Comparison of ENCODE assay signal across 8 cellular contexts in the genomic region with DNA sequence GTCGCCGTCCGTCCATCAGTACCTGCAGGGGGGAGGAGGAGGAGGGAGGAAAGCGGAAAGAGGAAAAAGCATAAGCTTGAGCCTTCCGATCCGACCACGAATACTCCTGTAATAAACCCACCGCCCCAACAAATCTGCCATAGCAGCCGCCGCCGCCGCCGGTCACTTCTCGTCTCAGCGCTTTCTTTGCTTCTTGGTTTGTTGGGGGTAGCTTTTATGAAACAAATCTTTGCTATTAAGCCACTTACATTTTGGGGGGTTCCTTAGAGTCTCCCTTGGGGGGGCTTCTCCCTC. TPM values are rescaled to one million over a fixed set of nuclear protein-coding genes. Genes with fewer than 3 reads are reported as not detected.
A peak's percentile ranks its signal among the peaks of the same experiment; 100 is the strongest.
DNase-seq lines count a peak whose midpoint lies in the region; ATAC-seq and TF ChIP-seq lines count a peak whose summit lies in the region.

No MANE protein-coding gene starts in this region.

- peaks cover 20% of the 10 kb centered on the region for H3K4me1 Mint-ChIP-seq in stimulated activated naive CD8-positive, alpha-beta T cell treated with anti-CD3 and anti-CD28 coated beads, Interleukin-15, Interleukin-2, amounts not matched to agents 100 ng/mL and 50 ng/mL, for 24 hours (ENCODE audit: low read depth)
- H3K4me1 Mint-ChIP-seq in activated CD8-positive, alpha-beta T cell treated with anti-CD3 and anti-CD28 coated beads, Interleukin-2, amount 10 ng/mL, durations not matched to agents 7 days and 5 days (ENCODE audit: low read depth): peaks cover 19% of the 10 kb centered on the region

- POLR2A ChIA-PET in activated CD8-positive, alpha-beta T cell treated with anti-CD3 and anti-CD28 coated beads, Interleukin-2, amount 10 ng/mL, durations not matched to agents 7 days and 5 days (lab: Charles Lee): no interaction called here

- no peak for ATAC-seq in stimulated activated naive CD8-positive, alpha-beta T cell treated with anti-CD3 and anti-CD28 coated beads, Interleukin-15, Interleukin-2, amounts not matched to agents 100 U/mL and 50 U/mL, for 24 hours
- no peak for ATAC-seq in activated CD8-positive, alpha-beta T cell treated with anti-CD3 and anti-CD28 coated beads, Interleukin-2, amount 10 ng/mL, durations not matched to agents 7 days and 5 days
- ATAC-seq in right lobe of liver (no peak), HG03139 (IDR thresholded peaks at IDR 0.05; ENCODE audit: unreplicated experiment) (no peak), omental fat pad (ENCODE audit: low FRiP score) (no peak)

- CTCF ChIA-PET in activated CD8-positive, alpha-beta T cell treated with anti-CD3 and anti-CD28 coated beads, Interleukin-2, amount 10 ng/mL, durations not matched to agents 7 days and 5 days (lab: Charles Lee): interaction anchor here (0.7 to 1.2 kb wide), 3 partner anchors 63 to 292 kb away, joined by 3 read pairs; no protein-coding TSS in a partner anchor

- intact Hi-C loops in right lobe of liver (cut with DNase I) (loop anchor here in 1 of 2 donors (5.0 kb wide), 1 partner anchor 142 kb away; no protein-coding TSS in a partner anchor), uterus (cut with DNase I; ENCODE audit: low total_unique reads) (no loop called here)

- no peaks in the 10 kb centered on the region for H3K36me3 ChIP-seq in right lobe of liver
- H3K36me3 ChIP-seq in uterus: no peaks in the 10 kb centered on the region

- H3K27ac Mint-ChIP-seq in stimulated activated naive CD8-positive, alpha-beta T cell treated with anti-CD3 and anti-CD28 coated beads, Interleukin-15, Interleukin-2, amounts not matched to agents 100 ng/mL and 50 ng/mL, for 24 hours: no peak overlapping the region
- no peak overlapping the region for H3K27ac Mint-ChIP-seq in activated CD8-positive, alpha-beta T cell treated with anti-CD3 and anti-CD28 coated beads, Interleukin-2, amount 10 ng/mL, durations not matched to agents 7 days and 5 days

- TF ChIP-seq CTCF in right lobe of liver (IDR thresholded peaks at IDR 0.05) (no peak), uterus (IDR thresholded peaks at IDR 0.05) (no peak), omental fat pad (IDR thresholded peaks at IDR 0.05) (no peak)

- no peak for DNase-seq in stimulated activated naive CD8-positive, alpha-beta T cell treated with anti-CD3 and anti-CD28 coated beads, Interleukin-15, Interleukin-2, amounts not matched to agents 100 U/mL and 50 U/mL, for 24 hours
- no peak for DNase-seq in activated CD8-positive, alpha-beta T cell treated with anti-CD3 and anti-CD28 coated beads, Interleukin-2, amount 10 ng/mL, durations not matched to agents 7 days and 5 days
- DNase-seq in right lobe of liver: no peak
- DNase-seq in uterus: no peak
- no peak for DNase-seq in omental fat pad (ENCODE audit: low spot score)
- no peak for DNase-seq in NCI-H2107 (lab: John Stamatoyannopoulos, UW)

- TF ChIP-seq POLR2A in right lobe of liver (IDR thresholded peaks at IDR 0.05) (no peak), uterus (IDR thresholded peaks at IDR 0.05) (no peak)

- peaks cover 72% of the 10 kb centered on the region for H3K27me3 Mint-ChIP-seq in stimulated activated naive CD8-positive, alpha-beta T cell treated with anti-CD3 and anti-CD28 coated beads, Interleukin-15, Interleukin-2, amounts not matched to agents 100 ng/mL and 50 ng/mL, for 24 hours
- peaks cover 42% of the 10 kb centered on the region for H3K27me3 Mint-ChIP-seq in activated CD8-positive, alpha-beta T cell treated with anti-CD3 and anti-CD28 coated beads, Interleukin-2, amount 10 ng/mL, durations not matched to agents 7 days and 5 days (ENCODE audit: low read depth)

- H3K4me3 ChIP-seq in right lobe of liver (peak overlapping the region; percentile 27 to 60 (median 56)), uterus (peak overlapping the region; percentile 70 to 76)

- no peaks in the 10 kb centered on the region for H3K9me3 Mint-ChIP-seq in stimulated activated naive CD8-positive, alpha-beta T cell treated with anti-CD3 and anti-CD28 coated beads, Interleukin-15, Interleukin-2, amounts not matched to agents 100 ng/mL and 50 ng/mL, for 24 hours
- no peaks in the 10 kb centered on the region for H3K9me3 Mint-ChIP-seq in activated CD8-positive, alpha-beta T cell treated with anti-CD3 and anti-CD28 coated beads, Interleukin-2, amount 10 ng/mL, durations not matched to agents 7 days and 5 days (ENCODE audit: insufficient read depth)

- 0% methylated on average over 6 of the region's 15 CpGs for WGBS in right lobe of liver (ENCODE audit: insufficient coverage, low coverage, low lambda C conversion rate, missing lambda C conversion rate)

- H3K27me3 ChIP-seq in right lobe of liver (peaks cover 0 to 17% of the 10 kb centered on the region in 2 donors), uterus (no peaks in the 10 kb centered on the region)

- peak overlapping the region; percentile 81 for H3K4me3 Mint-ChIP-seq in stimulated activated naive CD8-positive, alpha-beta T cell treated with anti-CD3 and anti-CD28 coated beads, Interleukin-15, Interleukin-2, amounts not matched to agents 100 ng/mL and 50 ng/mL, for 24 hours
- H3K4me3 Mint-ChIP-seq in activated CD8-positive, alpha-beta T cell treated with anti-CD3 and anti-CD28 coated beads, Interleukin-2, amount 10 ng/mL, durations not matched to agents 7 days and 5 days: peak overlapping the region; percentile 74

- H3K4me1 ChIP-seq in right lobe of liver (peaks cover 0 to 4% (median 0%) of the 10 kb centered on the region in 4 donors), uterus (no peaks in the 10 kb centered on the region)

- H3K9me3 ChIP-seq in right lobe of liver (no peaks in the 10 kb centered on the region), uterus (no peaks in the 10 kb centered on the region)

- H3K36me3 Mint-ChIP-seq in stimulated activated naive CD8-positive, alpha-beta T cell treated with anti-CD3 and anti-CD28 coated beads, Interleukin-15, Interleukin-2, amounts not matched to agents 100 ng/mL and 50 ng/mL, for 24 hours (ENCODE audit: low read depth): no peaks in the 10 kb centered on the region
- no peaks in the 10 kb centered on the region for H3K36me3 Mint-ChIP-seq in activated CD8-positive, alpha-beta T cell treated with anti-CD3 and anti-CD28 coated beads, Interleukin-2, amount 10 ng/mL, durations not matched to agents 7 days and 5 days (ENCODE audit: low read depth)

- peak overlapping the region in 2 of 3 donors; percentile 25 to 30 for H3K27ac ChIP-seq in right lobe of liver
- H3K27ac ChIP-seq in uterus: peak overlapping the region; percentile 82 to 87

RNA-seq across cellular contexts. Expression of a gene that starts 0.3 kb away (rescaled TPM):
- total RNA-seq in activated CD8-positive, alpha-beta T cell treated with anti-CD3 and anti-CD28 coated beads, Interleukin-2, amount 10 ng/mL, durations not matched to agents 7 days and 5 days: not detected
- total RNA-seq in right lobe of liver (under 1 TPM; 0.18 to 0.42 (median 0.24) TPM), uterus (10 to 100 TPM in 1 of 4 donors, 1 to 10 TPM in 3; 5.3 to 15.6 (median 7.6) TPM), omental fat pad (1 to 10 TPM in 3 of 4 donors, under 1 TPM in 1; 0.84 to 4.4 (median 1.9) TPM)
